Comparison of ENCODE assay signal across 18 cellular contexts in the genomic region with DNA sequence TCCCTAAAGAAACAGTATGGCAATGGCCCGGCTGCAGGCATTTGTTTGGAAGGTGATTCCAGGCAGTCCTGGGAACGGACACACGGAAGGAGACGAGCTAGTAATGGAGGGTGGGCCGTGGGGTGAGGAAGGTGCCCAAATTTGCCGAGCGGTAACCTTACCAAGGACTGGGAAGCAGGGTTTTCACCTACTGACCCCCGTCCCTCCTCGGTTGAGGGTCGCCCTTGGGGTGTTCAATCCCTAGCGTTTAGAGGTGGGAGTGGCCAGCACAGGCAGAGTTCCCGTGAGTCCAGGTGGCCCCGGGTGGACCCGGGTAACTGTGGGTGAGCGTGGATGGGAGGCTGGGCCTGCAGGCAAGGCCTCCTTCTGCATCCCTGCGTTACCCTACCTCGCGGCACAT.
DNase-seq lines count a peak whose midpoint lies in the region; ATAC-seq, FAIRE-seq and TF ChIP-seq lines count a peak whose summit lies in the region.
"Had no signal": no experiment of that assay in that cellular context is flagged by ENCODE, and none has a peak within 500 bp of the region (broad histone marks: within the 10 kb centered on the region; RNA-seq: fewer than 3 reads in every experiment).

No MANE protein-coding gene starts in this region.

- TF ChIP-seq POLR2A in H1 (IDR thresholded peaks at IDR 0.05; ENCODE audit: control extremely low read depth in 1 of 2, low read depth in 2 of 2, low read length in 2 of 2): no peak

- H2AFZ ChIP-seq in H1 (ENCODE audit: low read length) (no peak overlapping the region), MM.1S (ENCODE audit: low read length) (no peak overlapping the region)
- H2AFZ ChIP-seq: GM23338 had no signal

- no peak overlapping the region for H4K5ac ChIP-seq in H1 (ENCODE audit: insufficient read length, low read depth, low read length)

- no peak for DNase-seq in H1 (ENCODE audit: low read depth in 1 of 2, low spot score in 2 of 2)
- DNase-seq in nephron progenitor cell: no peak
- no peak for DNase-seq in MM.1S
- no peak for DNase-seq in colonic mucosa
- DNase-seq: C1 segment of cervical spinal cord; Calu3; CD4-positive, alpha-beta memory T cell; COR-L47; DMS53; DMS79 treated with DMSO at 0.1 percent for 48 hours; GF-D8; HCEC 1CT had no signal

- no peaks in the 10 kb centered on the region for H3F3A ChIP-seq in MM.1S (ENCODE audit: insufficient read depth, low read length)

- H3K4ac ChIP-seq in H1 (replicated peaks; ENCODE audit: insufficient read length, low read depth, low read length): no peak overlapping the region

- H3K79me1 ChIP-seq in H1 (ENCODE audit: low read depth, low read length): no peaks in the 10 kb centered on the region

- no peak overlapping the region for H2BK5ac ChIP-seq in H1 (ENCODE audit: low read depth, low read length)

- H3K36me3 ChIP-seq in H1 (ENCODE audit: control insufficient read depth in 2 of 4, insufficient read depth in 4 of 4, low read length in 3 of 4) (no peaks in the 10 kb centered on the region), MM.1S (replicated peaks; ENCODE audit: insufficient read depth, low read length) (no peaks in the 10 kb centered on the region), colonic mucosa (no peaks in the 10 kb centered on the region)

- H3K27ac Mint-ChIP-seq in nephron progenitor cell: peak overlapping the region; percentile 64
- H3K27ac Mint-ChIP-seq: CD4-positive, alpha-beta memory T cell; GM23338 had no signal

- H2AK5ac ChIP-seq in H1 (ENCODE audit: low read depth, low read length): no peak overlapping the region

- H4K20me1 ChIP-seq in H1 (replicated peaks in 1 of 2; ENCODE audit: control insufficient read depth in 1 of 2, insufficient read depth in 2 of 2, low read length in 2 of 2): no peaks in the 10 kb centered on the region
- H4K20me1 ChIP-seq in MM.1S (ENCODE audit: insufficient read depth, low read length): no peaks in the 10 kb centered on the region

- H2BK15ac ChIP-seq in H1 (ENCODE audit: low read length): no peak overlapping the region

- no peak for TF ChIP-seq RAD21 in H1 (IDR thresholded peaks at IDR 0.05 in 1 of 2, conservative IDR thresholded peaks at IDR 0.05 in 1 of 2; ENCODE audit: low read depth in 2 of 2, low read length in 2 of 2)

- H2BK120ac ChIP-seq in H1 (replicated peaks; ENCODE audit: low read depth, low read length): no peak overlapping the region

- H4K91ac ChIP-seq in H1 (replicated peaks; ENCODE audit: insufficient read length, low read length): no peak overlapping the region

- no peak overlapping the region for H3K4me3 ChIP-seq in H1 (ENCODE audit: extremely low read depth in 1 of 4, insufficient read depth in 2 of 4, low read depth in 3 of 4, low read length in 4 of 4)
- no peak overlapping the region for H3K4me3 ChIP-seq in MM.1S (ENCODE audit: low read length)
- no peak overlapping the region for H3K4me3 ChIP-seq in colonic mucosa
- H3K4me3 ChIP-seq: GM23338 had no signal

- no peaks in the 10 kb centered on the region for H3K9me3 ChIP-seq in H1 (ENCODE audit: insufficient read depth in 2 of 2, low read depth in 1 of 2, low read length in 1 of 2)
- H3K9me3 ChIP-seq in MM.1S (replicated peaks; ENCODE audit: insufficient read depth, low read length): no peaks in the 10 kb centered on the region
- no peaks in the 10 kb centered on the region for H3K9me3 ChIP-seq in colonic mucosa

- WGBS in H1 (ENCODE audit: extremely low coverage in 1 of 2, insufficient coverage in 1 of 2, insufficient read length in 1 of 2, insufficient replicate concordance in 2 of 2, low coverage in 1 of 2, low lambda C conversion rate in 2 of 2, missing lambda C conversion rate in 1 of 2), 2 experiments: 89% methylated on average over 18 of the region's 18 CpGs; no CpG with 5 or more reads in 1 of the 2 experiments

- H3K18ac ChIP-seq in H1 (ENCODE audit: extremely low read depth, low read length): no peak overlapping the region

- H3K14ac ChIP-seq in H1 (ENCODE audit: insufficient read length): no peak overlapping the region

- H3K9me3 Mint-ChIP-seq in nephron progenitor cell: peaks cover 16% of the 10 kb centered on the region

- no peak overlapping the region for H3K9ac ChIP-seq in H1 (replicated peaks in 1 of 4; ENCODE audit: extremely low read depth in 1 of 4, low read depth in 3 of 4, low read length in 3 of 4)
- H3K9ac ChIP-seq in MM.1S (ENCODE audit: low read length): no peak overlapping the region
- H3K9ac ChIP-seq in colonic mucosa (ENCODE audit: low read depth in 2 of 2, low read length in 2 of 2): no peak overlapping the region

- H3K27ac ChIP-seq in VCaP: peak overlapping the region; percentile 60; the same call in 1 of the 2 replicates
- no peak overlapping the region for H3K27ac ChIP-seq in H1 (ENCODE audit: low read depth, low read length)
- H3K27ac ChIP-seq in MM.1S (ENCODE audit: low read length): no peak overlapping the region
- H3K27ac ChIP-seq in colonic mucosa: no peak overlapping the region

- no peak overlapping the region for H2BK20ac ChIP-seq in H1 (ENCODE audit: low read length)

- TF ChIP-seq CTCF in VCaP (conservative IDR thresholded peaks at IDR 0.05): no peak
- no peak for TF ChIP-seq CTCF in H1 (IDR thresholded peaks at IDR 0.05; ENCODE audit: control extremely low read depth in 1 of 3, insufficient read depth in 1 of 3, low read depth in 1 of 3, low read length in 3 of 3)
- no peak for TF ChIP-seq CTCF in nephron progenitor cell (IDR thresholded peaks at IDR 0.05)
- no peak for TF ChIP-seq CTCF in MM.1S (IDR thresholded peaks at IDR 0.05; ENCODE audit: low read length)
- no peak for TF ChIP-seq CTCF in colonic mucosa (IDR thresholded peaks at IDR 0.05)

- H3K23ac ChIP-seq in H1 (ENCODE audit: insufficient read length): no peak overlapping the region

- H3K56ac ChIP-seq in H1 (replicated peaks; ENCODE audit: insufficient read length, low read depth, low read length): no peak overlapping the region

- peaks cover 0 to 8% (median 2%) of the 10 kb centered on the region in 4 experiments; a peak in 3 of 7 replicates for H3K4me1 ChIP-seq in H1 (replicated peaks in 1 of 4; ENCODE audit: control insufficient read depth in 3 of 4, insufficient read depth in 4 of 4, low read length in 3 of 4)
- no peaks in the 10 kb centered on the region for H3K4me1 ChIP-seq in MM.1S (ENCODE audit: low read length)
- no peaks in the 10 kb centered on the region for H3K4me1 ChIP-seq in colonic mucosa

- POLR2A ChIA-PET in H1 (lab: Charles Lee; ENCODE audit: partially characterized antibody): no interaction called here

- H3K4me1 Mint-ChIP-seq in nephron progenitor cell: peaks cover 62% of the 10 kb centered on the region
- H3K4me1 Mint-ChIP-seq: CD4-positive, alpha-beta memory T cell had no signal

- peaks cover 7% of the 10 kb centered on the region for H3K36me3 Mint-ChIP-seq in nephron progenitor cell (ENCODE audit: low read depth)
- H3K36me3 Mint-ChIP-seq: CD4-positive, alpha-beta memory T cell had no signal

- peak overlapping the region; percentile 14 for H4K8ac ChIP-seq in H1 (ENCODE audit: extremely low read depth, insufficient read depth, low read length)

- H3K9me2 ChIP-seq in MM.1S (replicated peaks; ENCODE audit: insufficient read depth, low read length): no peaks in the 10 kb centered on the region

- H3K23me2 ChIP-seq in H1 (ENCODE audit: low read depth, low read length): no peaks in the 10 kb centered on the region

- no peak for FAIRE-seq in H1 (lab: Jason Lieb, UNC)
- FAIRE-seq: GM12891, GM18507, H54 had no signal

- no peak overlapping the region for H2BK12ac ChIP-seq in H1 (ENCODE audit: low read depth, low read length)

- no peak overlapping the region for H3K4me3 Mint-ChIP-seq in nephron progenitor cell
- H3K4me3 Mint-ChIP-seq: CD4-positive, alpha-beta memory T cell; GM23338 had no signal

- peaks cover 9% of the 10 kb centered on the region for H3K27me3 Mint-ChIP-seq in nephron progenitor cell (ENCODE audit: low read depth, poor library complexity)
- H3K27me3 Mint-ChIP-seq: CD4-positive, alpha-beta memory T cell had no signal

- H3K4me2 ChIP-seq in H1 (ENCODE audit: insufficient read depth in 1 of 2, low read depth in 2 of 2, low read length in 2 of 2) (no peak overlapping the region), MM.1S (ENCODE audit: low read depth, low read length) (no peak overlapping the region)
- H3K4me2 ChIP-seq: GM23338 had no signal

- ATAC-seq in HG02610 (IDR thresholded peaks at IDR 0.05; ENCODE audit: unreplicated experiment): no peak
- ATAC-seq: GM23338 had no signal

- H3K27me3 ChIP-seq in H1 (replicated peaks in 1 of 4; ENCODE audit: control insufficient read depth in 3 of 4, extremely low read depth in 1 of 4, insufficient read depth in 3 of 4, low read length in 3 of 4) (no peaks in the 10 kb centered on the region), MM.1S (replicated peaks; ENCODE audit: insufficient read depth, low read length) (no peaks in the 10 kb centered on the region), colonic mucosa (no peaks in the 10 kb centered on the region)

- H3K79me2 ChIP-seq in H1 (ENCODE audit: control insufficient read depth in 1 of 2, insufficient read depth in 2 of 2, low read length in 2 of 2) (no peaks in the 10 kb centered on the region), MM.1S (ENCODE audit: low read length) (no peaks in the 10 kb centered on the region)

- TF ChIP-seq EP300 in H1 (IDR thresholded peaks at IDR 0.05; ENCODE audit: borderline replicate concordance in 1 of 2, low read depth in 2 of 2, low read length in 2 of 2): no peak

- intact Hi-C loops in colonic mucosa (cut with DNase I): no loop called here

- CTCF ChIA-PET in H1 (lab: Charles Lee; ENCODE audit: partially characterized antibody): interaction anchor here (0.6 to 1.1 kb wide), 2 partner anchors 23 to 33 kb away, joined by 3 read pairs; no protein-coding TSS in a partner anchor

TF ChIP-seq in H1, 55 proteins besides CTCF, POLR2A, EP300 and RAD21:
- TF ChIP-seq NRF1 (IDR thresholded peaks at IDR 0.05; ENCODE audit: low read depth, low read length) (no peak), HDAC2 (IDR thresholded peaks at IDR 0.05; ENCODE audit: borderline replicate concordance in 1 of 2, low read depth in 2 of 2, low read length in 2 of 2) (no peak), SP4 (IDR thresholded peaks at IDR 0.05; ENCODE audit: low read length) (no peak), BACH1 (IDR thresholded peaks at IDR 0.05; ENCODE audit: low read length) (no peak)
